ENCODE assay signal across 8 cellular contexts in genomic region chr15:78056714-78057269, GRCh38. TPM values are rescaled to one million over a fixed set of nuclear protein-coding genes. Genes with fewer than 3 reads are reported as not detected.
DNase-seq lines count a peak whose midpoint lies in the region; ATAC-seq and TF ChIP-seq lines count a peak whose summit lies in the region.

No MANE protein-coding gene starts in this region.

- H3K4me3 ChIP-seq in NB4 (ENCODE audit: low read depth, low read length) (no peak overlapping the region), breast epithelium (no peak overlapping the region), mesodermal cell (ENCODE audit: extremely low read depth, insufficient read depth, low read length, poor library complexity, severe bottlenecking) (no peak overlapping the region)

- TF ChIP-seq CTCF in NB4 (IDR thresholded peaks at IDR 0.05; ENCODE audit: low read depth, low read length) (no peak), breast epithelium (IDR thresholded peaks at IDR 0.05) (no peak)

- peak overlapping the region; percentile 73 to 89 for H3K27ac ChIP-seq in breast epithelium
- peak overlapping the region; percentile 30 for H3K27ac ChIP-seq in mesodermal cell (ENCODE audit: low read depth, low read length, severe bottlenecking)

- H3K27me3 ChIP-seq in breast epithelium, result no peaks in the 10 kb centered on the region

- WGBS in mesodermal cell (ENCODE audit: insufficient coverage in 2 of 2), 2 experiments, result 47 to 64% methylated on average over 1 of the region's 2 CpGs

- no peaks in the 10 kb centered on the region for H3K9me3 ChIP-seq in breast epithelium
- no peaks in the 10 kb centered on the region for H3K9me3 ChIP-seq in mesodermal cell (ENCODE audit: control insufficient read depth, low read length)

- H3K4me1 ChIP-seq in breast epithelium, result peaks cover under 1 to 9% of the 10 kb centered on the region in 2 donors
- H3K4me1 ChIP-seq in mesodermal cell (ENCODE audit: control insufficient read depth, insufficient read depth, low read length, poor library complexity, severe bottlenecking), result peaks cover 13% of the 10 kb centered on the region

- no peaks in the 10 kb centered on the region for H3K36me3 ChIP-seq in breast epithelium
- H3K36me3 ChIP-seq in mesodermal cell (ENCODE audit: control insufficient read depth, insufficient read depth, low read length), result peaks cover 10% of the 10 kb centered on the region

- intact Hi-C loops in breast epithelium (cut with DNase I; ENCODE audit: low total_unique reads), result no loop called here

- ATAC-seq in GM19452 (IDR thresholded peaks at IDR 0.05; ENCODE audit: unreplicated experiment), result no peak
- no peak for ATAC-seq in GM21360 (IDR thresholded peaks at IDR 0.05; ENCODE audit: unreplicated experiment)
- ATAC-seq in GM21381 (IDR thresholded peaks at IDR 0.05; ENCODE audit: unreplicated experiment), result no peak
- no peak for ATAC-seq in GM18907 (IDR thresholded peaks at IDR 0.05; ENCODE audit: unreplicated experiment)

- DNase-seq in EL, result peak; percentile 60
- peak; percentile 75 for DNase-seq in NB4 (ENCODE audit: low read depth)
- no peak for DNase-seq in breast epithelium (ENCODE audit: low spot score in 2 of 2)

- TF ChIP-seq POLR2A in NB4 (IDR thresholded peaks at IDR 0.05; ENCODE audit: extremely low read depth, insufficient read length), result no peak
- no peak for TF ChIP-seq POLR2A in breast epithelium (IDR thresholded peaks at IDR 0.05)

RNA-seq across cellular contexts. Expression of gene TBC1D2B, which starts 20.7 kb away (rescaled TPM):
- 10 to 100 TPM; 44.9 to 71.0 (median 69.2) TPM for total RNA-seq in breast epithelium
- 12.4 TPM for polyA plus RNA-seq in mesodermal cell (2013, experiment 1 of 2)
- 10.4 TPM for polyA plus RNA-seq in mesodermal cell (2013, experiment 2 of 2)

RNA-seq across cellular contexts. Expression of gene SH2D7, which starts 35.6 kb away (rescaled TPM):
- total RNA-seq in breast epithelium, result not detected
- polyA plus RNA-seq in mesodermal cell (2013, experiment 1 of 2), result not detected
- not detected for polyA plus RNA-seq in mesodermal cell (2013, experiment 2 of 2)

Comparison
In these comparisons a context has a peak if more than half of its experiments do, and no peak if none do; other contexts are left out.
1. DNase-seq: peak in EL (single experiment) and NB4 (single experiment); none in breast epithelium (0 of 2).